In the genomic region with DNA sequence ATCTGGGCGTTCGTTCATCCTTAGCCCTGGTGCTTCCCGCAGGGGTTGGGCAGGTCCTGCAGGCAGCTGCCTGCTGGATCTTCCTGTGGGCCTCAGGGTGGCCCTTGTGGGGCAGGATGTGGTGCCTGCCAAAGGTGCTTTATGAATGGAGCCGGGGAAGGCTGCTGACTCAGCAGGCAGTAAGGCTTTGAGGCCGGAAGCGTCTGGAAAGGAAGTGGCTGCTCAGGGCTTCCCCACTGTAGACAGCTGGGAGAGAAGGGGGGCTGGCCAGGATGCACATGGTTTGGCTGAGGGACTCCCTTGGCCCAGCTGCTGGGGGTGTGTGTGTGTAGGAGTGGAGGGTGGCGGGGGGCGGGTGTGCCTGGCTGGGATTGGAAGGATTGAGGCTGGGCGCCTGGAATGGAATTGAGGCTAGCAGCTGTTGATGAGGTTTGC, we compare ENCODE assay signal across 8 cellular contexts. TPM values are rescaled to one million over a fixed set of nuclear protein-coding genes. Genes with fewer than 3 reads are reported as not detected.
A peak's percentile ranks its signal among the peaks of the same experiment; 100 is the strongest.
DNase-seq lines count a peak whose midpoint lies in the region; ATAC-seq lines count a peak whose summit lies in the region.

No MANE protein-coding gene starts in this region.

- no peaks in the 10 kb centered on the region for H3K9me3 Mint-ChIP-seq in activated CD4-positive, alpha-beta memory T cell treated with anti-CD3 and anti-CD28 coated beads, Interleukin-2, amount 10 ng/mL, durations not matched to agents 7 days and 5 days

- H3K4me3 Mint-ChIP-seq in activated CD4-positive, alpha-beta memory T cell treated with anti-CD3 and anti-CD28 coated beads, Interleukin-2, amount 10 ng/mL, durations not matched to agents 7 days and 5 days: peak overlapping the region; percentile 33

- ATAC-seq in HG02678 (IDR thresholded peaks at IDR 0.05; ENCODE audit: unreplicated experiment): peak; percentile 77

- POLR2A ChIA-PET in activated CD4-positive, alpha-beta memory T cell treated with anti-CD3 and anti-CD28 coated beads, Interleukin-2, amount 10 ng/mL, durations not matched to agents 7 days and 5 days (lab: Charles Lee): interaction anchor here (1.1 to 4.8 kb wide), 8 partner anchors 10 to 96 kb away, joined by 3 to 30 read pairs (median 4); no protein-coding TSS in a partner anchor

- peaks cover 55% of the 10 kb centered on the region for H3K27me3 Mint-ChIP-seq in activated CD4-positive, alpha-beta memory T cell treated with anti-CD3 and anti-CD28 coated beads, Interleukin-2, amount 10 ng/mL, durations not matched to agents 7 days and 5 days

- H3K27ac Mint-ChIP-seq in activated CD4-positive, alpha-beta memory T cell treated with anti-CD3 and anti-CD28 coated beads, Interleukin-2, amount 10 ng/mL, durations not matched to agents 7 days and 5 days: peak overlapping the region; percentile 29

- CTCF ChIA-PET in activated CD4-positive, alpha-beta memory T cell treated with anti-CD3 and anti-CD28 coated beads, Interleukin-2, amount 10 ng/mL, durations not matched to agents 7 days and 5 days (lab: Charles Lee): interaction anchor here (0.7 to 8.9 kb wide), 6 partner anchors 20 to 973 kb away, joined by 3 to 172 read pairs (median 18); partner anchors contain the start of gene NPTN

- DNase-seq in GM04504 (ENCODE audit: low read depth): peak; percentile 85
- peak; percentile 74 for DNase-seq in NCI-H510A treated with DMSO at 0.1 percent for 48 hours (lab: John Stamatoyannopoulos, UW)
- DNase-seq in activated CD4-positive, alpha-beta memory T cell treated with anti-CD3 and anti-CD28 coated beads, Interleukin-2, amount 10 ng/mL, durations not matched to agents 7 days and 5 days: peak; percentile 91
- peak; percentile 54 for DNase-seq in effector CD4-positive, alpha-beta T cell
- peak; percentile 89 for DNase-seq in medulla oblongata (ENCODE audit: extremely low spot score)
- DNase-seq in stimulated activated CD8-positive, alpha-beta memory T cell treated with anti-CD3 and anti-CD28 coated beads, Interleukin-12 subunit alpha, Interleukin-12 subunit beta, amount 100 ng/mL, for 1 hour (ENCODE audit: low read depth): peak; percentile 47
- no peak for DNase-seq in NCI-H146 treated with DMSO at 0.1 percent for 48 hours (lab: John Stamatoyannopoulos, UW; ENCODE audit: unreplicated experiment)

- H3K36me3 Mint-ChIP-seq in activated CD4-positive, alpha-beta memory T cell treated with anti-CD3 and anti-CD28 coated beads, Interleukin-2, amount 10 ng/mL, durations not matched to agents 7 days and 5 days (ENCODE audit: low read depth): no peaks in the 10 kb centered on the region

- H3K4me1 Mint-ChIP-seq in activated CD4-positive, alpha-beta memory T cell treated with anti-CD3 and anti-CD28 coated beads, Interleukin-2, amount 10 ng/mL, durations not matched to agents 7 days and 5 days: peaks cover 56% of the 10 kb centered on the region

RNA-seq across cellular contexts. Expression of gene CD276, which starts 12.9 kb away (rescaled TPM):
- total RNA-seq in activated CD4-positive, alpha-beta memory T cell treated with anti-CD3 and anti-CD28 coated beads, Interleukin-2, amount 10 ng/mL, durations not matched to agents 7 days and 5 days: 1 to 10 TPM in 1 of 2 experiments, under 1 TPM in 1; 0.88 to 1.6 TPM

RNA-seq across cellular contexts. Expression of gene INSYN1, which starts 56.1 kb away (rescaled TPM):
- total RNA-seq in activated CD4-positive, alpha-beta memory T cell treated with anti-CD3 and anti-CD28 coated beads, Interleukin-2, amount 10 ng/mL, durations not matched to agents 7 days and 5 days: not detected
